Comparison of ENCODE assay signal across 1 cellular context in genomic region chr11:66221726-66222236, GRCh38.
TF ChIP-seq lines count a peak whose summit lies in the region.

No MANE protein-coding gene starts in this region.

TF ChIP-seq in HCT116, 20 proteins besides CTCF, POLR2A, EP300 and RAD21 (continued from another document):
- TF ChIP-seq ZBTB33 (IDR thresholded peaks at IDR 0.05; ENCODE audit: extremely low read depth, insufficient replicate concordance, low read length) (no peak), EZH2 (IDR thresholded peaks at IDR 0.05) (no peak), YY1 (IDR thresholded peaks at IDR 0.05; ENCODE audit: extremely low read depth, insufficient replicate concordance, low read depth, low read length) (no peak), REST (IDR thresholded peaks at IDR 0.05; ENCODE audit: low read depth) (no peak), CEBPB (IDR thresholded peaks at IDR 0.05; ENCODE audit: low read depth) (no peak), TCF7L2 (IDR thresholded peaks at IDR 0.05; ENCODE audit: borderline replicate concordance, extremely low read depth, insufficient read depth, insufficient read length) (no peak), EGR1 (IDR thresholded peaks at IDR 0.05; ENCODE audit: low read depth) (no peak)
